In genomic region chr20:1971893-1972586, GRCh38 we compare ENCODE assay signal across 1 cellular context.
TF ChIP-seq lines count a peak whose summit lies in the region.

No MANE protein-coding gene starts in this region.

TF ChIP-seq in GM23338, 12 proteins besides CTCF, POLR2A, EP300 and RAD21 (continued from another document):
- TF ChIP-seq ZNF462 (CRISPR knock-in tag; IDR thresholded peaks at IDR 0.05), result no peak
- no peak for TF ChIP-seq POLR2AphosphoS5 (IDR thresholded peaks at IDR 0.05; ENCODE audit: low read depth)
